ENCODE assay signal across 23 cellular contexts in genomic region chr2:123913266-123913810, GRCh38.
"Had no signal": no experiment of that assay in that cellular context is flagged by ENCODE, and none has a peak within 500 bp of the region (broad histone marks: within the 10 kb centered on the region; RNA-seq: fewer than 3 reads in every experiment).

No MANE protein-coding gene starts in this region.

- H3K27ac ChIP-seq: heart right ventricle, lower lobe of right lung, neutrophil, pancreas, psoas muscle, right atrium auricular region, tibial artery had no signal

- H3K27me3 Mint-ChIP-seq: activated CD8-positive, alpha-beta memory T cell treated with anti-CD3 and anti-CD28 coated beads, Interleukin-2, amount 10 ng/mL, durations not matched to agents 7 days and 5 days; activated CD8-positive, alpha-beta T cell treated with anti-CD3 and anti-CD28 coated beads for 36 hours; brain; stimulated activated naive CD8-positive, alpha-beta T cell treated with anti-CD3 and anti-CD28 coated beads, Interleukin-15, amount 100 ng/mL, for 72 hours had no signal

- H3K36me3 ChIP-seq: heart right ventricle, lower lobe of right lung, neutrophil, pancreas, right atrium auricular region, tibial artery had no signal

- H3K4me1 Mint-ChIP-seq: activated CD4-positive, alpha-beta T cell treated with anti-CD3 and anti-CD28 coated beads, Interleukin-2, amount 10 ng/mL, durations not matched to agents 7 days and 5 days; activated CD8-positive, alpha-beta memory T cell treated with anti-CD3 and anti-CD28 coated beads, Interleukin-2, amount 10 ng/mL, durations not matched to agents 7 days and 5 days; brain; stimulated activated naive CD8-positive, alpha-beta T cell treated with anti-CD3 and anti-CD28 coated beads, Interleukin-15, amount 100 ng/mL, for 72 hours had no signal

- H3K4me3 Mint-ChIP-seq: activated CD4-positive, alpha-beta T cell treated with anti-CD3 and anti-CD28 coated beads, Interleukin-2, amount 10 ng/mL, durations not matched to agents 7 days and 5 days; activated CD8-positive, alpha-beta memory T cell treated with anti-CD3 and anti-CD28 coated beads, Interleukin-2, amount 10 ng/mL, durations not matched to agents 7 days and 5 days; activated CD8-positive, alpha-beta T cell treated with anti-CD3 and anti-CD28 coated beads for 36 hours; brain; dendritic cell treated with granulocyte-macrophage colony-stimulating factor and Interleukin-4, amounts not matched to agents 40 ng/mL and 50 ng/mL, for 4 days; stimulated activated naive CD8-positive, alpha-beta T cell treated with anti-CD3 and anti-CD28 coated beads, Interleukin-15, amount 100 ng/mL, for 72 hours had no signal

- H3K4me3 ChIP-seq: heart right ventricle, lower lobe of right lung, pancreas, psoas muscle, right atrium auricular region, tibial artery had no signal

- H3K27ac Mint-ChIP-seq: activated CD4-positive, alpha-beta T cell treated with anti-CD3 and anti-CD28 coated beads, Interleukin-2, amount 10 ng/mL, durations not matched to agents 7 days and 5 days; activated CD8-positive, alpha-beta memory T cell treated with anti-CD3 and anti-CD28 coated beads, Interleukin-2, amount 10 ng/mL, durations not matched to agents 7 days and 5 days; activated CD8-positive, alpha-beta T cell treated with anti-CD3 and anti-CD28 coated beads for 36 hours; activated naive CD4-positive, alpha-beta T cell treated with anti-CD3 and anti-CD28 coated beads, Interleukin-2, amount 50 U/mL, for 72 hours; brain; dendritic cell treated with granulocyte-macrophage colony-stimulating factor and Interleukin-4, amounts not matched to agents 40 ng/mL and 50 ng/mL, for 4 days had no signal

- FAIRE-seq: endometrium, pancreas had no signal

- H3K36me3 Mint-ChIP-seq: activated CD8-positive, alpha-beta memory T cell treated with anti-CD3 and anti-CD28 coated beads, Interleukin-2, amount 10 ng/mL, durations not matched to agents 7 days and 5 days; brain; naive thymus-derived CD8-positive, alpha-beta T cell had no signal

- H3K4me1 ChIP-seq: heart right ventricle, lower lobe of right lung, pancreas, psoas muscle, right atrium auricular region, tibial artery had no signal

- ATAC-seq: activated CD4-positive, CD25-positive, alpha-beta regulatory T cell treated with anti-CD3 and anti-CD28 coated beads, Interleukin-2, amount 50 U/mL, for 24 hours; activated CD8-positive, alpha-beta memory T cell treated with anti-CD3 and anti-CD28 coated beads, Interleukin-2, amount 10 ng/mL, durations not matched to agents 7 days and 5 days; activated CD8-positive, alpha-beta T cell treated with anti-CD3 and anti-CD28 coated beads for 36 hours; activated naive CD4-positive, alpha-beta T cell treated with anti-CD3 and anti-CD28 coated beads, Interleukin-2, amount 50 U/mL, for 72 hours; heart right ventricle; left lobe of liver; lower lobe of right lung; naive thymus-derived CD8-positive, alpha-beta T cell; pancreas; psoas muscle; stimulated activated naive CD8-positive, alpha-beta T cell treated with anti-CD3 and anti-CD28 coated beads, Interleukin-15, amount 100 ng/mL, for 72 hours had no signal

- H3K9me3 Mint-ChIP-seq: activated CD4-positive, alpha-beta T cell treated with anti-CD3 and anti-CD28 coated beads, Interleukin-2, amount 10 ng/mL, durations not matched to agents 7 days and 5 days; brain; dendritic cell treated with granulocyte-macrophage colony-stimulating factor and Interleukin-4, amounts not matched to agents 40 ng/mL and 50 ng/mL, for 4 days had no signal

- H3K9me3 ChIP-seq: heart right ventricle, lower lobe of right lung, neutrophil, pancreas, psoas muscle, right atrium auricular region, tibial artery had no signal

- H3K27me3 ChIP-seq: heart right ventricle, right atrium auricular region, tibial artery had no signal

- DNase-seq: activated CD4-positive, alpha-beta T cell treated with anti-CD3 and anti-CD28 coated beads, Interleukin-2, amount 10 ng/mL, durations not matched to agents 7 days and 5 days; activated CD8-positive, alpha-beta memory T cell treated with anti-CD3 and anti-CD28 coated beads, Interleukin-2, amount 10 ng/mL, durations not matched to agents 7 days and 5 days; activated CD8-positive, alpha-beta T cell treated with anti-CD3 and anti-CD28 coated beads for 36 hours; activated gamma-delta T cell treated with Interleukin-2 at 50 U/mL for 16 hours; activated T-cell treated with anti-CD3 and anti-CD28 coated beads for 4 hours; aorta; effector CD4-positive, alpha-beta T cell; heart right ventricle; lower lobe of right lung; naive thymus-derived CD8-positive, alpha-beta T cell; pancreas; psoas muscle; stimulated activated naive CD8-positive, alpha-beta T cell treated with anti-CD3 and anti-CD28 coated beads, Interleukin-15, amount 100 ng/mL, for 72 hours; T-helper 1 cell; tibial artery had no signal
